ENCODE assay signal across 8 cellular contexts in genomic region chr20:2206957-2207769, GRCh38.
DNase-seq lines count a peak whose midpoint lies in the region; ATAC-seq and TF ChIP-seq lines count a peak whose summit lies in the region.

No MANE protein-coding gene starts in this region.

- H3K27me3 Mint-ChIP-seq in progenitor cell of endocrine pancreas, result peaks cover 17% of the 10 kb centered on the region

- H3K4me3 Mint-ChIP-seq in progenitor cell of endocrine pancreas (ENCODE audit: low read depth), result peak overlapping the region; percentile 83

- ATAC-seq in SK-N-SH treated with all-trans-retinoic acid at 6 μM for 48 hours, result peak; percentile 97
- ATAC-seq in left ventricle myocardium superior, result peak; percentile 89

- intact Hi-C loops in left ventricle myocardium superior (cut with micrococcal nuclease), result loop anchor here (10.0 kb wide), 1 partner anchor 248 kb away; no protein-coding TSS in a partner anchor

- no peaks in the 10 kb centered on the region for H3K9me3 ChIP-seq in adipocyte (ENCODE audit: control insufficient read depth, low read length)

- H3K4me3 ChIP-seq in AG09309 (ENCODE audit: control insufficient read depth, low read depth, low read length) (peak overlapping the region; percentile 77), adipocyte (ENCODE audit: low read length) (peak overlapping the region; percentile 83)

- H3K4me1 Mint-ChIP-seq in progenitor cell of endocrine pancreas (ENCODE audit: low read depth), result peaks cover 5% of the 10 kb centered on the region

- TF ChIP-seq POLR2A in GM18951 (IDR thresholded peaks at IDR 0.05; ENCODE audit: extremely low read depth, insufficient read depth, insufficient read length), result peak; percentile 19

- no peak for TF ChIP-seq EP300 in Ishikawa (IDR thresholded peaks at IDR 0.05; ENCODE audit: borderline replicate concordance)

- in situ Hi-C loops in GM18951 (cut with MboI; ENCODE audit: low sequenced_read_pairs, unreplicated experiment), result no loop called here

- H3K27me3 ChIP-seq in adipocyte (replicated peaks; ENCODE audit: control insufficient read depth, insufficient read depth, low read length), result no peaks in the 10 kb centered on the region

- no peaks in the 10 kb centered on the region for H3K9me3 Mint-ChIP-seq in progenitor cell of endocrine pancreas (ENCODE audit: low read depth)

- H3K36me3 ChIP-seq in adipocyte (ENCODE audit: control insufficient read depth, insufficient read depth, low read length, severe bottlenecking), result no peaks in the 10 kb centered on the region

- H3K27ac Mint-ChIP-seq in progenitor cell of endocrine pancreas, result no peak overlapping the region

- H3K4me1 ChIP-seq in adipocyte (ENCODE audit: control insufficient read depth, insufficient read depth, low read length), result peaks cover 19% of the 10 kb centered on the region

- H3K36me3 Mint-ChIP-seq in progenitor cell of endocrine pancreas (ENCODE audit: insufficient read depth), result no peaks in the 10 kb centered on the region

- TF ChIP-seq RAD21 in Ishikawa (IDR thresholded peaks at IDR 0.05; ENCODE audit: low read depth), result peak; percentile 70

- H3K9ac ChIP-seq in adipocyte (ENCODE audit: low read length), result peak overlapping the region; percentile 78

- TF ChIP-seq CTCF in AG09309 (IDR thresholded peaks at IDR 0.05; ENCODE audit: control insufficient read depth, insufficient read depth, low read depth, low read length, missing control alignments), result peak; percentile 83
- peak; percentile 92 for TF ChIP-seq CTCF in progenitor cell of endocrine pancreas (IDR thresholded peaks at IDR 0.05; ENCODE audit: unreplicated experiment)

- DNase-seq in AG09309 (ENCODE audit: low read depth) (peak; percentile 5), adipocyte (ENCODE audit: low read depth) (peak; percentile 89), left ventricle myocardium superior (peak; percentile 85), progenitor cell of endocrine pancreas (ENCODE audit: low spot score, unreplicated experiment) (peak; percentile 76), ureter (ENCODE audit: low spot score) (peak; percentile 68)

TF ChIP-seq in Ishikawa, 13 proteins besides CTCF, POLR2A, EP300 and RAD21:
- no peak for TF ChIP-seq CEBPB (IDR thresholded peaks at IDR 0.05)
- no peak for TF ChIP-seq YY1 (IDR thresholded peaks at IDR 0.05; ENCODE audit: low read depth)
- TF ChIP-seq FOXM1 (IDR thresholded peaks at IDR 0.05; ENCODE audit: borderline replicate concordance, low read depth), result no peak
- TF ChIP-seq TAF1 (IDR thresholded peaks at IDR 0.05; ENCODE audit: low read depth), result no peak
- TF ChIP-seq ZBTB7A (IDR thresholded peaks at IDR 0.05; ENCODE audit: low read depth), result 0 out of 2 replicates have a peak, but pooled peaks have one; percentile 44
- no peak for TF ChIP-seq USF1 (IDR thresholded peaks at IDR 0.05)
- peak; percentile 89 for TF ChIP-seq MAX (IDR thresholded peaks at IDR 0.05)

TF ChIP-seq in SK-N-SH treated with all-trans-retinoic acid at 6 μM for 48 hours, 23 proteins besides CTCF, POLR2A, EP300 and RAD21:
- TF ChIP-seq PPARA (CRISPR knock-in tag; IDR thresholded peaks at IDR 0.05; ENCODE audit: borderline replicate concordance) (no peak), CREB5 (CRISPR knock-in tag; IDR thresholded peaks at IDR 0.05; ENCODE audit: low read depth) (no peak), GLIS3 (CRISPR knock-in tag; IDR thresholded peaks at IDR 0.05) (no peak), ZFP3 (CRISPR knock-in tag; IDR thresholded peaks at IDR 0.05) (no peak), ARNTL (CRISPR knock-in tag; IDR thresholded peaks at IDR 0.05; ENCODE audit: borderline replicate concordance, low read depth) (no peak), OSR1 (CRISPR knock-in tag; IDR thresholded peaks at IDR 0.05) (no peak)

Comparison
In these comparisons a context has a peak if more than half of its experiments do, and no peak if none do; other contexts are left out.
1. Peak in every context shown above with its lines: DNase-seq, ATAC-seq and H3K4me3 ChIP-seq.
2. DNase-seq: peak in every context shown above with its lines; median percentile 89 in adipocyte; 85 in left ventricle myocardium superior; 76 in progenitor cell of endocrine pancreas; 68 in ureter; 5 in AG09309.